In genomic region chr1:194151056-194151455, GRCh38 we compare ENCODE assay signal across 1 cellular context.
TF ChIP-seq lines count a peak whose summit lies in the region.

No MANE protein-coding gene starts in this region.

TF ChIP-seq in GM23338, 12 proteins besides CTCF, POLR2A, EP300 and RAD21 (continued from another document):
- TF ChIP-seq ZNF462 (CRISPR knock-in tag; IDR thresholded peaks at IDR 0.05) (no peak), EZH2 (IDR thresholded peaks at IDR 0.05; ENCODE audit: low read depth, unreplicated experiment) (no peak), EZH2phosphoT487 (IDR thresholded peaks at IDR 0.05; ENCODE audit: unreplicated experiment) (no peak), POLR2AphosphoS5 (IDR thresholded peaks at IDR 0.05; ENCODE audit: low read depth) (no peak)
